9 cellular contexts compared by ENCODE assay signal in the genomic region with DNA sequence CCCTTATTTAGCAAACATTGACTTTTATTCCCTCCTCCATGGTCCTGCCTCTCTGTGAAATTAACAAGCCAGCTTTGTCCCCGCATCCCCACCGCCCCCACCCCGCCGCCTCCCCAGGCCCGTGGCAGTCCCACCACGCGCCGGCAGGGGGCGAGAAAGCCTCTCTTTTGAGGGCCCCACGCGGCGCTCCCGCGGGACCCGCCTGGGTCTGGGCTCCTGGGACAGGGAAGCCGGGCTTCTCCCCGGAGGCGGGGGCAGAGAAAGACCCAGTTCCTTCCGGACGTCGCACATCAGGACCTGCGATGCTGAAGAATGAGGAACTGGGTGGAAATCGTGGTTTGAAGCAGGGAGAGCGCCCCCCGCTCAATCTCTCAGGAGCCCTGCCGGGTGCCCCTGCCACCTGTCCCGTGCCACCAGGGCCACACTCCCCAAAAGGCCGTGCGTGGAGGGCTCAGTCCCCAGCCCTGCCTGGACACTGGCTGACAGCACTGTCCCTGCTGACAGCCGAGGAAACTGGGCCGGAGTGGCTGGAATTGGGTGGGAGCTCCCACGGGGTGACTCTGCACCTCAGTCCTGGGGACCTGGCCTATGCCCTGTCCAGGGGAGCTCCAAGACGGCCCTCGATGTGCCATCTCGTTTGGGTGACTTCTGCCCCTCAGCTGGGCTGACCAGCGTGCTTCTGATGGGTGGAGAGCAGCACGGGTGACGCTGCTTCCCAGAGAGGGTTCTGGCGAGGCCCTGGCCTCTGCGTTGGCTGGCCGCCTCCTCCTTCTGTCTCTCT. TPM values are rescaled to one million over a fixed set of nuclear protein-coding genes. Genes with fewer than 3 reads are reported as not detected.
DNase-seq lines count a peak whose midpoint lies in the region; ATAC-seq and TF ChIP-seq lines count a peak whose summit lies in the region.
"Had no signal": no experiment of that assay in that cellular context is flagged by ENCODE, and none has a peak within 500 bp of the region (broad histone marks: within the 10 kb centered on the region; RNA-seq: fewer than 3 reads in every experiment).

No MANE protein-coding gene starts in this region.

- WGBS in spleen, 5 donors, result 24 to 38% (median 27%) methylated on average over 22 to 41 of the region's 41 CpGs

- H3K36me3 Mint-ChIP-seq in CD8-positive, alpha-beta T cell, result no peaks in the 10 kb centered on the region

- peak; percentile 52 for ATAC-seq in CD8-positive, alpha-beta T cell

- intact Hi-C loops in CD8-positive, alpha-beta T cell (cut with DNase I, micrococcal nuclease), result no loop called here
- intact Hi-C loops in spleen (cut with DNase I; ENCODE audit: low total_unique reads), result loop anchor here (5.0 kb wide), 1 partner anchor 410 kb away; no protein-coding TSS in a partner anchor

- no peaks in the 10 kb centered on the region for H3K4me1 ChIP-seq in CD8-positive, alpha-beta T cell (ENCODE audit: insufficient read depth, low read length)
- peaks cover 0 to 9% of the 10 kb centered on the region in 2 donors for H3K4me1 ChIP-seq in right atrium auricular region
- H3K4me1 ChIP-seq in spleen, result peaks cover 0 to 13% (median 9%) of the 10 kb centered on the region in 6 donors

- POLR2A ChIA-PET in CD8-positive, alpha-beta T cell (lab: Charles Lee), result no interaction called here

- TF ChIP-seq POLR2A in NB4 (IDR thresholded peaks at IDR 0.05; ENCODE audit: extremely low read depth, insufficient read length) (no peak), spleen (IDR thresholded peaks at IDR 0.05) (no peak)

- H3K9me3 ChIP-seq in CD8-positive, alpha-beta T cell (ENCODE audit: low read length), result peaks cover 3% of the 10 kb centered on the region
- H3K9me3 ChIP-seq in right atrium auricular region (peaks cover 0 to 4% of the 10 kb centered on the region in 2 donors), spleen (peaks cover 0 to 19% (median 16%) of the 10 kb centered on the region in 8 donors)

- no peak overlapping the region for H3K4me3 Mint-ChIP-seq in CD8-positive, alpha-beta T cell

- peaks cover 22% of the 10 kb centered on the region for H3K27me3 Mint-ChIP-seq in CD8-positive, alpha-beta T cell (ENCODE audit: low read depth)

- peaks cover 9% of the 10 kb centered on the region for H3K9me3 Mint-ChIP-seq in CD8-positive, alpha-beta T cell

- CTCF ChIA-PET in CD8-positive, alpha-beta T cell (lab: Charles Lee), result interaction anchor here (0.6 to 1.4 kb wide), 7 partner anchors 13 to 428 kb away, joined by 3 to 4 read pairs (median 3); no protein-coding TSS in a partner anchor

- no peaks in the 10 kb centered on the region for H3K27me3 ChIP-seq in CD8-positive, alpha-beta T cell (ENCODE audit: insufficient read depth, low read length)
- H3K27me3 ChIP-seq in right atrium auricular region, result peaks cover 0 to 6% of the 10 kb centered on the region in 2 donors
- H3K27me3 ChIP-seq in spleen (replicated peaks in 1 of 7), result peaks cover 0 to 79% (median 21%) of the 10 kb centered on the region in 7 donors

- H3K4me1 Mint-ChIP-seq in CD8-positive, alpha-beta T cell (ENCODE audit: low read depth), result peaks cover 4% of the 10 kb centered on the region

- no peak overlapping the region for H3K4me3 ChIP-seq in CD8-positive, alpha-beta T cell (ENCODE audit: low read depth, low read length)
- H3K4me3 ChIP-seq in NB4 (ENCODE audit: low read depth, low read length) (no peak overlapping the region), right atrium auricular region (no peak overlapping the region), spleen (no peak overlapping the region), foreskin fibroblast (ENCODE audit: low read depth in 1 of 2, low read length in 2 of 2) (no peak overlapping the region)

- no peak overlapping the region for H3K27ac Mint-ChIP-seq in CD8-positive, alpha-beta T cell

- TF ChIP-seq CTCF in CD8-positive, alpha-beta T cell (IDR thresholded peaks at IDR 0.05), result peak; percentile 73
- TF ChIP-seq CTCF in NB4 (IDR thresholded peaks at IDR 0.05; ENCODE audit: low read depth, low read length) (peak; percentile 23), right atrium auricular region (IDR thresholded peaks at IDR 0.05) (peak; percentile 85 to 96), spleen (IDR thresholded peaks at IDR 0.05 in 8 of 11, conservative IDR thresholded peaks at IDR 0.05 in 3 of 11) (peak in 10 of 11 experiments; percentile 18 to 92 (median 84)), foreskin fibroblast (IDR thresholded peaks at IDR 0.05; ENCODE audit: low read depth, low read length) (no peak)

- no peaks in the 10 kb centered on the region for H3K36me3 ChIP-seq in CD8-positive, alpha-beta T cell (ENCODE audit: insufficient read depth, low read length)
- H3K36me3 ChIP-seq in right atrium auricular region, result no peaks in the 10 kb centered on the region
- no peaks in the 10 kb centered on the region for H3K36me3 ChIP-seq in spleen

- H3K27ac ChIP-seq in CD8-positive, alpha-beta T cell (ENCODE audit: low read depth, low read length), result no peak overlapping the region
- H3K27ac ChIP-seq in right atrium auricular region (no peak overlapping the region), spleen (no peak overlapping the region)
- H3K27ac ChIP-seq: HL-60 had no signal

- peak; percentile 14 to 73 (median 48) for DNase-seq in CD8-positive, alpha-beta T cell
- DNase-seq in NB4 (ENCODE audit: low read depth) (peak; percentile 55), right atrium auricular region (ENCODE audit: low spot score) (no peak), spleen (peak; percentile 80), HPDE6-E6E7 (ENCODE audit: extremely low spot score) (no peak), NOMO-1 (lab: John Stamatoyannopoulos, UW; ENCODE audit: unreplicated experiment in 2 of 2) (no peak), foreskin fibroblast (no peak)
- DNase-seq in activated naive CD4-positive, alpha-beta T cell (lab: John Stamatoyannopoulos, UW), result peak; percentile 15 to 60 (median 44)

RNA-seq across cellular contexts. Expression of a gene that starts 8.6 kb away (rescaled TPM):
- not detected for total RNA-seq in CD8-positive, alpha-beta T cell
- total RNA-seq in right atrium auricular region (not detected), spleen (not detected)
- not detected for polyA plus RNA-seq in spleen

RNA-seq across cellular contexts. Expression of a gene that starts 56.3 kb away (rescaled TPM):
- total RNA-seq in CD8-positive, alpha-beta T cell, result not detected
- total RNA-seq in right atrium auricular region, result 1 to 10 TPM in 1 of 2 donors, under 1 TPM in 1; 0.22 to 3.3 TPM
- total RNA-seq in spleen, result 1 to 10 TPM in 6 of 7 donors, under 1 TPM in 1; 0.51 to 3.2 (median 1.7) TPM
- under 1 TPM; 0.43 to 0.99 (median 0.44) TPM for polyA plus RNA-seq in spleen

Comparison
In these comparisons a context has a peak if more than half of its experiments do, and no peak if none do; other contexts are left out.
1. DNase-seq: peak in CD8-positive, alpha-beta T cell (7 of 7), NB4 (single experiment), activated naive CD4-positive, alpha-beta T cell (4 of 4) and spleen (single experiment); none in right atrium auricular region (single experiment), HPDE6-E6E7 (single experiment), NOMO-1 (0 of 2) and foreskin fibroblast (0 of 2).